In genomic region chr5:78719504-78720233, GRCh38 we compare ENCODE assay signal across 27 cellular contexts.
DNase-seq lines count a peak whose midpoint lies in the region; ATAC-seq and TF ChIP-seq lines count a peak whose summit lies in the region.
"Had no signal": no experiment of that assay in that cellular context is flagged by ENCODE, and none has a peak within 500 bp of the region (broad histone marks: within the 10 kb centered on the region; RNA-seq: fewer than 3 reads in every experiment).

No MANE protein-coding gene starts in this region.

- no peak overlapping the region for H3K9ac ChIP-seq in mammary epithelial cell (ENCODE audit: insufficient read depth, low read length)

- H3K36me3 ChIP-seq in breast epithelium (no peaks in the 10 kb centered on the region), mammary epithelial cell (ENCODE audit: insufficient read depth, low read length) (no peaks in the 10 kb centered on the region), hepatocyte (replicated peaks; ENCODE audit: insufficient read depth, low read depth) (no peaks in the 10 kb centered on the region), upper lobe of left lung (no peaks in the 10 kb centered on the region)
- H3K36me3 ChIP-seq: brain microvascular endothelial cell, gastrocnemius medialis, SJSA1 had no signal

- intact Hi-C loops in breast epithelium (cut with DNase I; ENCODE audit: low total_unique reads) = no loop called here
- intact Hi-C loops in mammary epithelial cell (cut with micrococcal nuclease) = no loop called here

- no peaks in the 10 kb centered on the region for H3K79me2 ChIP-seq in mammary epithelial cell (ENCODE audit: insufficient read depth, low read length)
- no peaks in the 10 kb centered on the region for H3K79me2 ChIP-seq in hepatocyte

- 95% methylated on average over 6 of the region's 8 CpGs for WGBS in mammary epithelial cell (ENCODE audit: low coverage, missing lambda C conversion rate)
- WGBS in hepatocyte (ENCODE audit: low lambda C conversion rate, missing lambda C conversion rate) = 87% methylated on average over 8 of the region's 8 CpGs
- 60 to 79% methylated on average over 8 of the region's 8 CpGs for WGBS in upper lobe of left lung, 2 donors

- no peak overlapping the region for H3K4me2 ChIP-seq in mammary epithelial cell (ENCODE audit: insufficient read depth, low read depth, low read length)
- H3K4me2 ChIP-seq in hepatocyte = peak overlapping the region; percentile 65

- H3K27ac ChIP-seq in breast epithelium = peak overlapping the region; percentile 65 to 69
- H3K27ac ChIP-seq in mammary epithelial cell (ENCODE audit: insufficient read depth, low read depth, low read length) = no peak overlapping the region
- peak overlapping the region; percentile 82 for H3K27ac ChIP-seq in hepatocyte
- no peak overlapping the region for H3K27ac ChIP-seq in upper lobe of left lung
- no peak overlapping the region for H3K27ac ChIP-seq in substantia nigra (ENCODE audit: low read depth, low read length, poor library complexity, severe bottlenecking)
- H3K27ac ChIP-seq: brain microvascular endothelial cell, gastrocnemius medialis had no signal

- dilution Hi-C loops in mammary epithelial cell (cut with HindIII; ENCODE audit: low sequenced_read_pairs) = no loop called here

- H3K9me3 Mint-ChIP-seq in nephron progenitor cell = no peaks in the 10 kb centered on the region
- H3K9me3 Mint-ChIP-seq: activated naive CD4-positive, alpha-beta T cell treated with anti-CD3 and anti-CD28 coated beads, Interleukin-2, amount 50 U/mL, for 72 hours; stimulated activated effector memory CD8-positive, alpha-beta T cell treated with anti-CD3 and anti-CD28 coated beads, Interleukin-12 subunit alpha, Interleukin-12 subunit beta, amount 100 ng/mL, for 72 hours; WTC11 had no signal

- CTCF ChIA-PET in mammary epithelial cell (lab: Charles Lee; ENCODE audit: low non-redundant PET) = no interaction called here

- no peak overlapping the region for H3K4me3 Mint-ChIP-seq in nephron progenitor cell
- H3K4me3 Mint-ChIP-seq: stimulated activated effector memory CD8-positive, alpha-beta T cell treated with anti-CD3 and anti-CD28 coated beads, Interleukin-12 subunit alpha, Interleukin-12 subunit beta, amount 100 ng/mL, for 72 hours; WTC11 had no signal

- no peak for TF ChIP-seq CTCF in breast epithelium (IDR thresholded peaks at IDR 0.05)
- TF ChIP-seq CTCF in mammary epithelial cell (conservative IDR thresholded peaks at IDR 0.05 in 1 of 2, IDR thresholded peaks at IDR 0.05 in 1 of 2; ENCODE audit: extremely low read depth in 1 of 2, insufficient read depth in 1 of 2, low read depth in 1 of 2, low read length in 2 of 2) = no peak
- no peak for TF ChIP-seq CTCF in hepatocyte (IDR thresholded peaks at IDR 0.05; ENCODE audit: poor library complexity)
- no peak for TF ChIP-seq CTCF in nephron progenitor cell (IDR thresholded peaks at IDR 0.05)
- TF ChIP-seq CTCF in upper lobe of left lung (IDR thresholded peaks at IDR 0.05) = no peak

- TF ChIP-seq POLR2A in breast epithelium (IDR thresholded peaks at IDR 0.05) (no peak), upper lobe of left lung (IDR thresholded peaks at IDR 0.05) (no peak)

- peaks cover 42% of the 10 kb centered on the region for H3K4me1 Mint-ChIP-seq in nephron progenitor cell
- H3K4me1 Mint-ChIP-seq: stimulated activated effector memory CD8-positive, alpha-beta T cell treated with anti-CD3 and anti-CD28 coated beads, Interleukin-12 subunit alpha, Interleukin-12 subunit beta, amount 100 ng/mL, for 72 hours had no signal

- H3K4me1 ChIP-seq in breast epithelium (peaks cover 0 to 14% of the 10 kb centered on the region in 2 donors), mammary epithelial cell (ENCODE audit: insufficient read depth, low read length) (no peaks in the 10 kb centered on the region), hepatocyte (ENCODE audit: insufficient read depth) (peaks cover 25% of the 10 kb centered on the region), upper lobe of left lung (peaks cover 14 to 25% (median 17%) of the 10 kb centered on the region in 4 donors)

- peaks cover 7% of the 10 kb centered on the region for H3K27me3 Mint-ChIP-seq in nephron progenitor cell (ENCODE audit: low read depth, poor library complexity)

- in situ Hi-C loops in mammary epithelial cell (cut with MboI; ENCODE audit: low sequenced_read_pairs in 2 of 2) = no loop called here

- peak overlapping the region; percentile 54 for H3K27ac Mint-ChIP-seq in nephron progenitor cell
- H3K27ac Mint-ChIP-seq: activated naive CD4-positive, alpha-beta T cell treated with anti-CD3 and anti-CD28 coated beads, Interleukin-2, amount 50 U/mL, for 72 hours; stimulated activated effector memory CD8-positive, alpha-beta T cell treated with anti-CD3 and anti-CD28 coated beads, Interleukin-12 subunit alpha, Interleukin-12 subunit beta, amount 100 ng/mL, for 72 hours; WTC11 had no signal

- BruUV-seq in mammary epithelial cell (replicated peaks; lab: Mats Ljungman, UMichigan) = no TSS peak

- H3K36me3 Mint-ChIP-seq in nephron progenitor cell (ENCODE audit: low read depth) = no peaks in the 10 kb centered on the region
- H3K36me3 Mint-ChIP-seq: activated naive CD4-positive, alpha-beta T cell treated with anti-CD3 and anti-CD28 coated beads, Interleukin-2, amount 50 U/mL, for 72 hours; stimulated activated effector memory CD8-positive, alpha-beta T cell treated with anti-CD3 and anti-CD28 coated beads, Interleukin-12 subunit alpha, Interleukin-12 subunit beta, amount 100 ng/mL, for 72 hours; WTC11 had no signal

- H2AFZ ChIP-seq in mammary epithelial cell (ENCODE audit: low read depth, low read length) (no peak overlapping the region), hepatocyte (no peak overlapping the region)

- H3K9me3 ChIP-seq in breast epithelium = no peaks in the 10 kb centered on the region
- no peaks in the 10 kb centered on the region for H3K9me3 ChIP-seq in mammary epithelial cell (replicated peaks; ENCODE audit: insufficient read depth, low read length)
- H3K9me3 ChIP-seq in hepatocyte (ENCODE audit: low read depth) = no peaks in the 10 kb centered on the region
- H3K9me3 ChIP-seq in upper lobe of left lung = no peaks in the 10 kb centered on the region
- H3K9me3 ChIP-seq: gastrocnemius medialis, SJSA1 had no signal

- peak; percentile 11 to 67 for ATAC-seq in upper lobe of left lung (ENCODE audit: low FRiP score in 2 of 2)
- ATAC-seq: activated naive CD4-positive, alpha-beta T cell treated with anti-CD3 and anti-CD28 coated beads, Interleukin-2, amount 50 U/mL, for 72 hours; gastrocnemius medialis; stimulated activated effector memory CD8-positive, alpha-beta T cell treated with anti-CD3 and anti-CD28 coated beads, Interleukin-12 subunit alpha, Interleukin-12 subunit beta, amount 100 ng/mL, for 72 hours; WTC11 had no signal

- H3K4me3 ChIP-seq in breast epithelium (no peak overlapping the region), mammary epithelial cell (replicated peaks in 1 of 3; ENCODE audit: insufficient read depth in 1 of 3, low read depth in 2 of 3, low read length in 3 of 3) (no peak overlapping the region), hepatocyte (no peak overlapping the region), upper lobe of left lung (peak overlapping the region in 2 of 4 donors; percentile 10 to 16)
- H3K4me3 ChIP-seq: gastrocnemius medialis, SJSA1 had no signal

- H3K9me2 ChIP-seq in hepatocyte (replicated peaks; ENCODE audit: insufficient read depth) = no peaks in the 10 kb centered on the region

- H3K27me3 ChIP-seq in breast epithelium (no peaks in the 10 kb centered on the region), mammary epithelial cell (ENCODE audit: insufficient read depth, low read length) (no peaks in the 10 kb centered on the region), hepatocyte (no peaks in the 10 kb centered on the region), upper lobe of left lung (no peaks in the 10 kb centered on the region)
- H3K27me3 ChIP-seq: brain microvascular endothelial cell, gastrocnemius medialis, SJSA1 had no signal

- H4K20me1 ChIP-seq in mammary epithelial cell (ENCODE audit: insufficient read depth, low read length) (no peaks in the 10 kb centered on the region), hepatocyte (ENCODE audit: insufficient read depth, poor library complexity, severe bottlenecking) (no peaks in the 10 kb centered on the region)

- no peak for TF ChIP-seq EP300 in upper lobe of left lung (IDR thresholded peaks at IDR 0.05)

- DNase-seq in breast epithelium (ENCODE audit: low spot score in 2 of 2) (no peak), mammary epithelial cell (no peak), hepatocyte (ENCODE audit: low spot score) (no peak), nephron progenitor cell (no peak), upper lobe of left lung (peak in 1 of 2 donors; percentile 36), NCI-H1436 (lab: John Stamatoyannopoulos, UW) (no peak), mesenteric fat pad (ENCODE audit: low spot score) (no peak), substantia nigra (lab: John Stamatoyannopoulos, UW) (no peak)
- DNase-seq: 8988T; activated CD4-positive, alpha-beta T cell treated with anti-CD3 and anti-CD28 coated beads, Interleukin-2, amount 50 U/mL, for 1 hour; activated effector memory CD4-positive, alpha-beta T cell treated with Interleukin-2 at 50 U/mL for 16 hours; activated T-cell treated with anti-CD3 and anti-CD28 coated beads, Interleukin-2, amount 50 U/mL, for 1 hour; brain microvascular endothelial cell; Calu3; DND-41; gastrocnemius medialis; GF-D8; hippocampal formation; NCI-H446; NCI-H774; occipital lobe; RPMI8226; T1000 had no signal

Comparison
In these comparisons a context has a peak if more than half of its experiments do, and no peak if none do; other contexts are left out.
1. H3K27ac ChIP-seq: peak in breast epithelium (2 of 2) and hepatocyte (single experiment); none in mammary epithelial cell (single experiment), upper lobe of left lung (0 of 4) and substantia nigra (single experiment).